27 cellular contexts compared by ENCODE assay signal in the genomic region with DNA sequence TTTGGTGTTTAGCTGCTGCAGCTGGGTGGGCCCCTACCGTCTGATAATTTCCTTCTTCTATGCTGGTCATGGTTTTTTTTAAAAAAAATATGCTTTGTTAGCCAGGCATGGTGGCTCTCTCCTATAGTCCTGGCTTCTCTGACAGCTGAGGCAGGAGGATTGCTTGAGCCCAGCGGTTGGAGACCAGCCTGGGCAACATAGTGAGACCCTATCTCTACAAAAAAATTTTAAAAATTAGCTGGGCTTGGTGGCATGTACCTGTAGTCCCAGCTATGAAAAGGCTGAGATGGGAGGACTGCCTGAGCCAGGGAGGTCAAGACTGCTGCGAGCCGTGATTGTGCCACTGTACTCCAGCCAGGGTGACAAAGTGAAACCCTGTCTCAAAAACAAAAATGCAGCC. TPM values are rescaled to one million over a fixed set of nuclear protein-coding genes. Genes with fewer than 3 reads are reported as not detected.
DNase-seq lines count a peak whose midpoint lies in the region; ATAC-seq and TF ChIP-seq lines count a peak whose summit lies in the region.
"Had no signal": no experiment of that assay in that cellular context is flagged by ENCODE, and none has a peak within 500 bp of the region (broad histone marks: within the 10 kb centered on the region; RNA-seq: fewer than 3 reads in every experiment).

No MANE protein-coding gene starts in this region.

- no peak overlapping the region for H3K27ac ChIP-seq in endodermal cell (ENCODE audit: low read depth, low read length)
- H3K27ac ChIP-seq in trophoblast cell (ENCODE audit: low read depth, low read length), result no peak overlapping the region
- H3K27ac ChIP-seq: BLaER1 had no signal

- H2BK5ac ChIP-seq in trophoblast cell (ENCODE audit: low read depth, low read length, poor library complexity), result no peak overlapping the region

- H4K91ac ChIP-seq in trophoblast cell (ENCODE audit: low read depth, low read length), result no peak overlapping the region

- H3K36me3 Mint-ChIP-seq in HFFc6 (ENCODE audit: low read depth) (no peaks in the 10 kb centered on the region), endodermal cell (ENCODE audit: low read depth) (no peaks in the 10 kb centered on the region)
- H3K36me3 Mint-ChIP-seq: CD14-positive monocyte; CD4-positive, alpha-beta memory T cell; CD4-positive, CD25-positive, alpha-beta regulatory T cell; CD8-positive, alpha-beta memory T cell had no signal

- no peak overlapping the region for H2BK120ac ChIP-seq in trophoblast cell (ENCODE audit: insufficient read depth, low read length, poor library complexity)

- peaks cover 6% of the 10 kb centered on the region for H3K27me3 Mint-ChIP-seq in HFFc6 (ENCODE audit: insufficient read depth)
- peaks cover 11% of the 10 kb centered on the region for H3K27me3 Mint-ChIP-seq in endodermal cell (ENCODE audit: insufficient read depth)

- no peak overlapping the region for H3K23ac ChIP-seq in trophoblast cell (ENCODE audit: low read length)

- H3K79me1 ChIP-seq in trophoblast cell (ENCODE audit: low read length), result no peaks in the 10 kb centered on the region

- no peak overlapping the region for H4K8ac ChIP-seq in trophoblast cell (ENCODE audit: low read depth, low read length)

- DNase-seq in HFFc6 (no peak), endodermal cell (peak; percentile 19), trophoblast cell (peak; percentile 78 to 89), ecto neural progenitor cell (ENCODE audit: low spot score) (no peak), left colon (no peak)
- DNase-seq: 8988T; ACHN; BE2C; C1 segment of cervical spinal cord; CD4-positive, alpha-beta memory T cell; CD4-positive, CD25-positive, alpha-beta regulatory T cell; CD8-positive, alpha-beta memory T cell; COR-L47; DMS 273 treated with DMSO at 0.1 percent for 48 hours; DMS153; DMS53; DMS79; DND-41; EL; GDM1 had no signal

- no peak overlapping the region for H2AK5ac ChIP-seq in trophoblast cell (ENCODE audit: low read length)

- intact Hi-C loops in left colon (cut with DNase I, micrococcal nuclease), result no loop called here

- H2AFZ ChIP-seq in trophoblast cell (ENCODE audit: insufficient read depth, low read length, poor library complexity), result no peak overlapping the region

- H2BK12ac ChIP-seq in trophoblast cell (ENCODE audit: low read length), result no peak overlapping the region

- H3K9me3 Mint-ChIP-seq in HFFc6, result no peaks in the 10 kb centered on the region
- H3K9me3 Mint-ChIP-seq in endodermal cell, result peaks cover 5% of the 10 kb centered on the region
- H3K9me3 Mint-ChIP-seq: CD4-positive, alpha-beta memory T cell; CD4-positive, CD25-positive, alpha-beta regulatory T cell; CD8-positive, alpha-beta memory T cell had no signal

- no peak overlapping the region for H3K4me3 ChIP-seq in endodermal cell (ENCODE audit: low read length)
- H3K4me3 ChIP-seq in trophoblast cell (ENCODE audit: low read depth, low read length), result no peak overlapping the region
- H3K4me3 ChIP-seq: BLaER1, GM12878 had no signal

- no peaks in the 10 kb centered on the region for H3K27me3 ChIP-seq in endodermal cell (ENCODE audit: control insufficient read depth, insufficient read depth, low read length, poor library complexity, severe bottlenecking)
- no peaks in the 10 kb centered on the region for H3K27me3 ChIP-seq in trophoblast cell (ENCODE audit: insufficient read depth, low read length)
- H3K27me3 ChIP-seq: BLaER1 had no signal

- H3K4me3 Mint-ChIP-seq in HFFc6 (peak overlapping the region; percentile 11; the same call in 1 of the 2 replicates), endodermal cell (no peak overlapping the region)
- H3K4me3 Mint-ChIP-seq: CD14-positive monocyte; CD4-positive, alpha-beta memory T cell; CD4-positive, CD25-positive, alpha-beta regulatory T cell; CD8-positive, alpha-beta memory T cell had no signal

- H3K36me3 ChIP-seq in endodermal cell (ENCODE audit: control insufficient read depth, insufficient read depth, low read length), result no peaks in the 10 kb centered on the region
- H3K36me3 ChIP-seq in trophoblast cell (ENCODE audit: control insufficient read depth in 1 of 2, insufficient read depth in 2 of 2, low read length in 2 of 2), result no peaks in the 10 kb centered on the region
- H3K36me3 ChIP-seq: BE2C, BLaER1 had no signal

- H3K4me1 ChIP-seq in endodermal cell (ENCODE audit: control insufficient read depth, insufficient read depth, low read length) (no peaks in the 10 kb centered on the region), trophoblast cell (ENCODE audit: control insufficient read depth in 1 of 2, insufficient read depth in 2 of 2, low read length in 2 of 2) (no peaks in the 10 kb centered on the region)
- H3K4me1 ChIP-seq: BE2C, BLaER1 had no signal

- no peak for TF ChIP-seq CTCF in HFFc6 (IDR thresholded peaks at IDR 0.05)
- TF ChIP-seq CTCF in endodermal cell (conservative IDR thresholded peaks at IDR 0.05), result no peak

- WGBS in endodermal cell (ENCODE audit: insufficient coverage in 1 of 2, insufficient read length in 1 of 2), 2 experiments, result 83 to 92% methylated on average over 1 to 4 of the region's 4 CpGs
- WGBS in trophoblast cell (ENCODE audit: extremely low coverage, insufficient coverage, insufficient read length), result no CpG with 5 or more reads among the region's 4 CpGs

- H4K12ac ChIP-seq in trophoblast cell (ENCODE audit: low read depth, low read length), result no peak overlapping the region

- ATAC-seq in GM19455 (IDR thresholded peaks at IDR 0.05; ENCODE audit: unreplicated experiment) (no peak), left colon (no peak)
- ATAC-seq: GM12878 had no signal

- H3K18ac ChIP-seq in trophoblast cell (ENCODE audit: low read length), result no peak overlapping the region

- H3K4me2 ChIP-seq in trophoblast cell (ENCODE audit: low read length), result no peak overlapping the region
- H3K4me2 ChIP-seq: BLaER1 had no signal

- H3K4me1 Mint-ChIP-seq in HFFc6 (ENCODE audit: low read depth), result peaks cover under 1% of the 10 kb centered on the region; the same call in 1 of the 2 replicates
- no peaks in the 10 kb centered on the region for H3K4me1 Mint-ChIP-seq in endodermal cell
- H3K4me1 Mint-ChIP-seq: CD14-positive monocyte; CD4-positive, alpha-beta memory T cell; CD4-positive, CD25-positive, alpha-beta regulatory T cell; CD8-positive, alpha-beta memory T cell had no signal

- no peak overlapping the region for H3K14ac ChIP-seq in trophoblast cell (ENCODE audit: low read length)

- H3K9me3 ChIP-seq in endodermal cell (ENCODE audit: control insufficient read depth, low read length) (no peaks in the 10 kb centered on the region), trophoblast cell (ENCODE audit: insufficient read depth, low read depth, low read length) (no peaks in the 10 kb centered on the region)
- H3K9me3 ChIP-seq: BE2C, BLaER1 had no signal

- no peak overlapping the region for H3K4ac ChIP-seq in trophoblast cell (ENCODE audit: low read depth, low read length)

- H3K27ac Mint-ChIP-seq in HFFc6 (no peak overlapping the region), endodermal cell (no peak overlapping the region)
- H3K27ac Mint-ChIP-seq: CD14-positive monocyte; CD4-positive, alpha-beta memory T cell; CD4-positive, CD25-positive, alpha-beta regulatory T cell; CD8-positive, alpha-beta memory T cell had no signal

- H3K9ac ChIP-seq in endodermal cell (ENCODE audit: extremely low read depth, low read length, poor library complexity, severe bottlenecking), result no peak overlapping the region
- H3K9ac ChIP-seq in trophoblast cell (ENCODE audit: low read length), result no peak overlapping the region
- H3K9ac ChIP-seq: BLaER1 had no signal

- H3K79me2 ChIP-seq in trophoblast cell (ENCODE audit: control insufficient read depth, insufficient read depth, low read length, poor library complexity), result no peaks in the 10 kb centered on the region

RNA-seq across cellular contexts. Expression of gene B4GALNT2, which starts 19.4 kb away (rescaled TPM):
- not detected for total RNA-seq in HFFc6 (2021; fragmentation: NEBNext Ultra II Directional; extraction: Animal tissue kit (Norgen Biotek cat#: 25700))
- total RNA-seq in endodermal cell, result under 1 TPM; 0.04 to 0.11 TPM
- 0.07 TPM for polyA plus RNA-seq in endodermal cell (2013, experiment 1 of 2)
- not detected for polyA plus RNA-seq in endodermal cell (2013, experiment 2 of 2)
- polyA plus RNA-seq in trophoblast cell (2013), result 0.01 TPM in 1 of 2 replicates, not detected in the other
- 10 to 100 TPM; 45.0 to 99.9 TPM for total RNA-seq in left colon
- total RNA-seq: A673; CD4-positive, CD25-positive, alpha-beta regulatory T cell; CD8-positive, alpha-beta memory T cell; G401; GM12878 had no signal
- polyA plus RNA-seq: CD14-positive monocyte; CD4-positive, alpha-beta memory T cell; CD4-positive, CD25-positive, alpha-beta regulatory T cell; CD8-positive, alpha-beta memory T cell; GM12878 had no signal

RNA-seq across cellular contexts. Expression of gene GNGT2, which starts 58.4 kb away (rescaled TPM):
- not detected for total RNA-seq in HFFc6 (2021; fragmentation: NEBNext Ultra II Directional; extraction: Animal tissue kit (Norgen Biotek cat#: 25700))
- total RNA-seq in endodermal cell (1 to 10 TPM in 1 of 2 donors, not detected in 1; 1.1 TPM), left colon (1 to 10 TPM; 1.3 to 1.4 TPM)
- polyA plus RNA-seq in endodermal cell (2013, experiment 1 of 2), result not detected
- polyA plus RNA-seq in endodermal cell (2013, experiment 2 of 2), result 1.1 TPM
- 0.23 and 0.24 TPM in 2 replicates for polyA plus RNA-seq in trophoblast cell (2013)
- total RNA-seq: Daoy, G401 had no signal

RNA-seq across cellular contexts. Expression of gene ABI3, which starts 58.5 kb away (rescaled TPM):
- under 1 TPM in 1 of 6 experiments, not detected in 5; 0.11 TPM for total RNA-seq in HFFc6 (2021; fragmentation: NEBNext Ultra II Directional; extraction: Animal tissue kit (Norgen Biotek cat#: 25700))
- total RNA-seq in endodermal cell (1 to 10 TPM in 1 of 2 donors, under 1 TPM in 1; 0.58 to 1.7 TPM), left colon (1 to 10 TPM; 3.4 to 7.6 TPM)
- polyA plus RNA-seq in endodermal cell (2013, experiment 1 of 2), result 0.64 TPM
- 0.83 TPM for polyA plus RNA-seq in endodermal cell (2013, experiment 2 of 2)
- polyA plus RNA-seq in trophoblast cell (2013), result 0.15 and 0.21 TPM in 2 replicates

Comparison
In these comparisons a context has a peak if more than half of its experiments do, and no peak if none do; other contexts are left out.
1. DNase-seq: peak in endodermal cell (single experiment) and trophoblast cell (2 of 2); none in HFFc6 (single experiment), ecto neural progenitor cell (single experiment) and left colon (0 of 2).
2. RNA of gene B4GALNT2, which starts 19.4 kb away (total RNA-seq): 45.0 to 99.9 TPM in left colon; 0.04 to 0.11 TPM in endodermal cell and not detected in HFFc6; every median in the first group is over 10 times any median in the second.